In genomic region chr2:220320326-220320725, GRCh38 we compare ENCODE assay signal across 19 cellular contexts.
"Had no signal": no experiment of that assay in that cellular context is flagged by ENCODE, and none has a peak within 500 bp of the region (broad histone marks: within the 10 kb centered on the region; RNA-seq: fewer than 3 reads in every experiment).

No MANE protein-coding gene starts in this region.

- H3K4me3 ChIP-seq: tibial artery had no signal

- H3K27ac ChIP-seq: epithelial cell of prostate, foreskin keratinocyte, tibial artery had no signal

- H3K4me1 ChIP-seq: foreskin keratinocyte had no signal

- H3K36me3 ChIP-seq: tibial artery had no signal

- H3K9me3 ChIP-seq: tibial artery had no signal

- H3K36me3 Mint-ChIP-seq: activated naive CD8-positive, alpha-beta T cell treated with anti-CD3 and anti-CD28 coated beads, Interleukin-2, amount 10 ng/mL, durations not matched to agents 7 days and 5 days; memory B cell; naive thymus-derived CD8-positive, alpha-beta T cell; stimulated activated naive B cell treated with anti-CD40 and anti-IgM and Interleukin-4, amounts not matched to agents 10 μg/mL and 1 μg/mL and 100 μg/mL, for 72 hours had no signal

- H3K27me3 Mint-ChIP-seq: activated naive CD8-positive, alpha-beta T cell treated with anti-CD3 and anti-CD28 coated beads, Interleukin-2, amount 10 ng/mL, durations not matched to agents 7 days and 5 days; memory B cell; naive thymus-derived CD8-positive, alpha-beta T cell; stimulated activated naive B cell treated with anti-CD40 and anti-IgM and Interleukin-4, amounts not matched to agents 10 μg/mL and 1 μg/mL and 100 μg/mL, for 72 hours had no signal

- ATAC-seq: foreskin keratinocyte; left ventricle myocardium superior; naive thymus-derived CD8-positive, alpha-beta T cell; stimulated activated naive B cell treated with anti-CD40 and anti-IgM and Interleukin-4, amounts not matched to agents 10 μg/mL and 1 μg/mL and 100 μg/mL, for 72 hours had no signal

- H3K9me3 Mint-ChIP-seq: activated naive CD8-positive, alpha-beta T cell treated with anti-CD3 and anti-CD28 coated beads, Interleukin-2, amount 10 ng/mL, durations not matched to agents 7 days and 5 days had no signal

- H3K27me3 ChIP-seq: foreskin keratinocyte, tibial artery had no signal

- H3K4me1 Mint-ChIP-seq: activated naive CD8-positive, alpha-beta T cell treated with anti-CD3 and anti-CD28 coated beads, Interleukin-2, amount 10 ng/mL, durations not matched to agents 7 days and 5 days; memory B cell; naive thymus-derived CD8-positive, alpha-beta T cell; stimulated activated naive B cell treated with anti-CD40 and anti-IgM and Interleukin-4, amounts not matched to agents 10 μg/mL and 1 μg/mL and 100 μg/mL, for 72 hours had no signal

- DNase-seq: activated CD4-positive, alpha-beta T cell treated with anti-CD3 and anti-CD28 coated beads, Interleukin-2, amount 50 U/mL, for 4 hours; activated CD4-positive, CD25-positive, alpha-beta regulatory T cell treated with anti-CD3 and anti-CD28 coated beads, Interleukin-2, amount 50 U/mL, for 72 hours; activated naive CD4-positive, alpha-beta T cell; activated naive CD8-positive, alpha-beta T cell treated with anti-CD3 and anti-CD28 coated beads, Interleukin-2, amount 10 ng/mL, durations not matched to agents 7 days and 5 days; activated T-cell treated with anti-CD3 and anti-CD28 coated beads for 4 hours; aorta; cerebellar nuclear complex; foreskin keratinocyte; glutamatergic neuron; kidney glomerular epithelial cell; left ventricle myocardium superior; naive thymus-derived CD8-positive, alpha-beta T cell; nucleus accumbens; stimulated activated CD4-positive, alpha-beta T cell treated with anti-CD3 and anti-CD28 coated beads, Interleukin-4, amount 100 ng/mL, for 1 hour; stimulated activated naive B cell treated with anti-CD40 and anti-IgM and Interleukin-4, amounts not matched to agents 10 μg/mL and 1 μg/mL and 100 μg/mL, for 72 hours; T-helper 9 cell had no signal

- H3K27ac Mint-ChIP-seq: activated naive CD8-positive, alpha-beta T cell treated with anti-CD3 and anti-CD28 coated beads, Interleukin-2, amount 10 ng/mL, durations not matched to agents 7 days and 5 days; memory B cell; naive thymus-derived CD8-positive, alpha-beta T cell; stimulated activated naive B cell treated with anti-CD40 and anti-IgM and Interleukin-4, amounts not matched to agents 10 μg/mL and 1 μg/mL and 100 μg/mL, for 72 hours had no signal

- H3K4me3 Mint-ChIP-seq: activated naive CD8-positive, alpha-beta T cell treated with anti-CD3 and anti-CD28 coated beads, Interleukin-2, amount 10 ng/mL, durations not matched to agents 7 days and 5 days; memory B cell; naive thymus-derived CD8-positive, alpha-beta T cell; stimulated activated naive B cell treated with anti-CD40 and anti-IgM and Interleukin-4, amounts not matched to agents 10 μg/mL and 1 μg/mL and 100 μg/mL, for 72 hours had no signal
